In the genomic region with DNA sequence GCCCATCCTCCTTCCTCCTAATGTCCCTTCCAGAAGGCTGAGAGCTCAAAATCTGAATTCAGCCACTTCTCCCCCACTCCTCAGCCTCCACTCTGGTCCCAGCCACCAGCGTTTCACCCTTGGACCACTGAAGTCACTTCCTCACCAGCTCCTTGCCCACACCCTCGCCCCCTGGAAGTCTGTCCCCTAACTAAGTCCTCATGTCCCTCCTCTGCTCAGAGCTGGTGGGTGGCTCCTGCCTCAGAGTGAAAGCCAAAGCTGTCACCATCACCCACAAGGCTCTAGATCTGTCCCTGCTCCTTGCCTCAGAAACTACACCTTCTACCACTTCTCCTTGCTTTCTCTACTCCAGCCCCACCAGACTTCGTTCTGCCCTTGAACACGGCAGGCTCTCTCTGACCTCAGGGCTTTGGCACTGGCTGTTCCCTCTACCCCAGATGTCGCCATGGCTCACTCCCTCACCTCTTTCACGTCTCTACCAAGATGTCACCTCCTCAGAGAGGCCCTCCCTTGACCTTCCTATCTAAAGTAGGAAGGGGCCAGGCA, we compare ENCODE assay signal across 10 cellular contexts. TPM values are rescaled to one million over a fixed set of nuclear protein-coding genes. Genes with fewer than 3 reads are reported as not detected.
DNase-seq lines count a peak whose midpoint lies in the region; ATAC-seq, FAIRE-seq and TF ChIP-seq lines count a peak whose summit lies in the region.
"Had no signal": no experiment of that assay in that cellular context is flagged by ENCODE, and none has a peak within 500 bp of the region (broad histone marks: within the 10 kb centered on the region; RNA-seq: fewer than 3 reads in every experiment).

No MANE protein-coding gene starts in this region.

- no peaks in the 10 kb centered on the region for H3K27me3 ChIP-seq in GM12878 (replicated peaks in 1 of 2; ENCODE audit: control insufficient read depth in 2 of 2, insufficient read depth in 2 of 2, low read length in 1 of 2)

- no peaks in the 10 kb centered on the region for H4K20me1 ChIP-seq in GM12878 (ENCODE audit: control insufficient read depth, insufficient read depth)

- no peaks in the 10 kb centered on the region for H3K9me3 Mint-ChIP-seq in activated CD4-positive, alpha-beta T cell treated with anti-CD3 and anti-CD28 coated beads, Interleukin-2, amount 10 ng/mL, durations not matched to agents 7 days and 5 days
- H3K9me3 Mint-ChIP-seq in IgD-negative memory B cell (no peaks in the 10 kb centered on the region), neural crest cell (no peaks in the 10 kb centered on the region)

- no peak for FAIRE-seq in GM12878 (lab: Jason Lieb, UNC)

- peak overlapping the region; percentile 52 for H3K4me3 Mint-ChIP-seq in activated CD4-positive, alpha-beta T cell treated with anti-CD3 and anti-CD28 coated beads, Interleukin-2, amount 10 ng/mL, durations not matched to agents 7 days and 5 days
- H3K4me3 Mint-ChIP-seq in IgD-negative memory B cell, result peak overlapping the region in 2 of 4 donors; percentile 0 to 22
- H3K4me3 Mint-ChIP-seq in neural crest cell, result peak overlapping the region; percentile 70

- H3K9ac ChIP-seq in GM12878 (ENCODE audit: control insufficient read depth, insufficient read depth, low read length), result no peak overlapping the region

- H3K4me2 ChIP-seq in GM12878 (ENCODE audit: control insufficient read depth, insufficient read depth), result 0 out of 2 replicates have a peak overlapping the region, but pooled peaks have one; percentile 2

- POLR2A ChIA-PET in activated CD4-positive, alpha-beta T cell treated with anti-CD3 and anti-CD28 coated beads, Interleukin-2, amount 10 ng/mL, durations not matched to agents 7 days and 5 days (lab: Charles Lee), result no interaction called here
- POLR2A ChIA-PET in GM12878 (lab: Charles Lee), result interaction anchor here (1.0 kb wide), 1 partner anchor 20 kb away, joined by 3 read pairs; no protein-coding TSS in a partner anchor

- no peak for DNase-seq in activated CD4-positive, alpha-beta T cell treated with anti-CD3 and anti-CD28 coated beads, Interleukin-2, amount 10 ng/mL, durations not matched to agents 7 days and 5 days
- DNase-seq in activated CD4-positive, alpha-beta T cell treated with anti-CD3 and anti-CD28 coated beads for 48 hours, result no peak
- DNase-seq in GM12878 (ENCODE audit: low read depth, low spot score), result no peak
- DNase-seq in neural crest cell (ENCODE audit: low read depth, low spot score), result no peak
- no peak for DNase-seq in EL
- DNase-seq: GOT3, NCI-H2171 treated with DMSO at 0.1 percent for 48 hours had no signal

- TF ChIP-seq EP300 in GM12878 (IDR thresholded peaks at IDR 0.05; ENCODE audit: borderline replicate concordance in 1 of 2, control insufficient read depth in 1 of 2, low read depth in 2 of 2, low read length in 2 of 2), result no peak

- WGBS in GM12878 (ENCODE audit: insufficient coverage, insufficient replicate concordance, low lambda C conversion rate, missing lambda C conversion rate), result 60% methylated on average over 6 of the region's 6 CpGs

- H3K4me1 Mint-ChIP-seq in activated CD4-positive, alpha-beta T cell treated with anti-CD3 and anti-CD28 coated beads, Interleukin-2, amount 10 ng/mL, durations not matched to agents 7 days and 5 days, result peaks cover 63% of the 10 kb centered on the region
- H3K4me1 Mint-ChIP-seq in IgD-negative memory B cell, result peaks cover 28 to 47% (median 45%) of the 10 kb centered on the region in 3 donors
- H3K4me1 Mint-ChIP-seq in neural crest cell, result peaks cover 33% of the 10 kb centered on the region

- no peak for TF ChIP-seq POLR2A in GM12878 (IDR thresholded peaks at IDR 0.05; ENCODE audit: low read depth, low read length)

- BruUV-seq in GM12878 (replicated peaks; lab: Mats Ljungman, UMichigan), result no TSS peak

- H3K79me2 ChIP-seq in GM12878 (ENCODE audit: control insufficient read depth, insufficient read depth, low read length), result peaks cover 16% of the 10 kb centered on the region

- TF ChIP-seq RAD21 in GM12878 (IDR thresholded peaks at IDR 0.05; ENCODE audit: insufficient read depth, low read depth, low read length), result no peak

- CTCF ChIA-PET in activated CD4-positive, alpha-beta T cell treated with anti-CD3 and anti-CD28 coated beads, Interleukin-2, amount 10 ng/mL, durations not matched to agents 7 days and 5 days (lab: Charles Lee), result interaction anchor here (0.8 to 1.4 kb wide), 4 partner anchors 17 to 106 kb away, joined by 3 to 5 read pairs (median 4); no protein-coding TSS in a partner anchor
- CTCF ChIA-PET in GM12878 (lab: Yijun Ruan, JAX), result interaction anchor here (0.6 to 4.9 kb wide), 4 partner anchors 14 to 57 kb away, joined by 3 to 42 read pairs (median 6); partner anchors contain the start of gene PPP1R13L

- no peak overlapping the region for H2AFZ ChIP-seq in GM12878 (ENCODE audit: control insufficient read depth, low read depth, low read length)

- RAD21 ChIA-PET in GM12878 (lab: Charles Lee; ENCODE audit: unreplicated experiment), result interaction anchor here (1.1 to 1.4 kb wide), 2 partner anchors 15 to 46 kb away, joined by 3 to 6 read pairs; partner anchors contain the start of gene FOSB

- H3K27ac ChIP-seq in GM12878 (ENCODE audit: control insufficient read depth, insufficient read depth), result no peak overlapping the region

- no peaks in the 10 kb centered on the region for H3K27me3 Mint-ChIP-seq in activated CD4-positive, alpha-beta T cell treated with anti-CD3 and anti-CD28 coated beads, Interleukin-2, amount 10 ng/mL, durations not matched to agents 7 days and 5 days
- peaks cover 2% of the 10 kb centered on the region for H3K27me3 Mint-ChIP-seq in IgD-negative memory B cell
- H3K27me3 Mint-ChIP-seq in neural crest cell (ENCODE audit: low read depth), result no peaks in the 10 kb centered on the region

- 0 out of 2 replicates have a peak overlapping the region, but pooled peaks have one; percentile 46 for H3K4me3 ChIP-seq in GM12878

- no peaks in the 10 kb centered on the region; a peak in 2 of 4 replicates for H3K36me3 ChIP-seq in GM12878 (ENCODE audit: control insufficient read depth in 2 of 2, insufficient read depth in 2 of 2, low read length in 1 of 2)

- in situ Hi-C loops in GM12878 (cut with MboI), result no loop called here

- TF ChIP-seq CTCF in GM12878 (IDR thresholded peaks at IDR 0.05 in 2 of 3, conservative IDR thresholded peaks at IDR 0.05 in 1 of 3; ENCODE audit: control insufficient read depth in 2 of 3, extremely low read depth in 1 of 3, insufficient read depth in 1 of 3, low read depth in 3 of 3, low read length in 3 of 3) (no peak), neural crest cell (conservative IDR thresholded peaks at IDR 0.05) (no peak)

- ATAC-seq in GM12878 (no peak), GM18517 (IDR thresholded peaks at IDR 0.05; ENCODE audit: unreplicated experiment) (no peak), GM19467 (IDR thresholded peaks at IDR 0.05; ENCODE audit: unreplicated experiment) (no peak)

- SMC1A ChIA-PET in GM12878 (lab: Charles Lee; ENCODE audit: uncharacterized antibody, unreplicated experiment), result interaction anchor here (0.9 to 1.5 kb wide), 2 partner anchors 20 to 57 kb away, joined by 3 read pairs; no protein-coding TSS in a partner anchor

- H3K36me3 Mint-ChIP-seq in activated CD4-positive, alpha-beta T cell treated with anti-CD3 and anti-CD28 coated beads, Interleukin-2, amount 10 ng/mL, durations not matched to agents 7 days and 5 days (ENCODE audit: low read depth), result peaks cover 23% of the 10 kb centered on the region
- peaks cover 7% of the 10 kb centered on the region for H3K36me3 Mint-ChIP-seq in IgD-negative memory B cell
- H3K36me3 Mint-ChIP-seq in neural crest cell (ENCODE audit: low read depth), result no peaks in the 10 kb centered on the region

- H3K27ac Mint-ChIP-seq in activated CD4-positive, alpha-beta T cell treated with anti-CD3 and anti-CD28 coated beads, Interleukin-2, amount 10 ng/mL, durations not matched to agents 7 days and 5 days, result peak overlapping the region; percentile 10
- peak overlapping the region in 2 of 3 donors; percentile 63 to 71 for H3K27ac Mint-ChIP-seq in IgD-negative memory B cell
- peak overlapping the region; percentile 94 for H3K27ac Mint-ChIP-seq in neural crest cell (ENCODE audit: unreplicated experiment)

- intact Hi-C loops in GM12878 (cut with micrococcal nuclease; ENCODE audit: unreplicated experiment), result no loop called here

- peaks cover 38% of the 10 kb centered on the region for H3K4me1 ChIP-seq in GM12878 (ENCODE audit: control insufficient read depth, insufficient read depth, low read length)

- H3K9me3 ChIP-seq in GM12878 (replicated peaks; ENCODE audit: control insufficient read depth, insufficient read depth, low read length), result no peaks in the 10 kb centered on the region

RNA-seq across cellular contexts. Expression of gene ERCC1, which starts 1.7 kb away (rescaled TPM):
- total RNA-seq in activated CD4-positive, alpha-beta T cell treated with anti-CD3 and anti-CD28 coated beads, Interleukin-2, amount 10 ng/mL, durations not matched to agents 7 days and 5 days, result 10 to 100 TPM; 59.9 to 66.1 TPM
- polyA plus RNA-seq in IgD-negative memory B cell (50.2 TPM), GM12878 (2011; rRNA removed) (36.8 and 65.0 TPM in 2 replicates), GM12878 (2014; fragmentation: Illumina TruSeq; extraction: Trizol) (23.1 and 52.0 TPM in 2 replicates), GM12878 (2014; fragmentation: Nextera tagmentation; extraction: Ambion mirVana) (10 to 100 TPM; 14.7 to 36.8 TPM), GM12878 (2014; rRNA removed) (104 and 113 TPM in 2 replicates), GM12878 (2016; fragmentation: Nextera tagmentation; extraction: Ambion mirVana) (10 to 100 TPM; 54.2 to 66.8 TPM)
- total RNA-seq in GM12878 (2013; cell fraction: nucleolus; rRNA removed), result 59.3 and 59.4 TPM in 2 replicates
- total RNA-seq in GM12878 (2014; rRNA removed) (74.7 and 82.6 TPM in 2 replicates), GM12878 (2014; rRNA removed; fragmentation: Illumina TruSeq; extraction: Trizol) (45.4 and 57.2 TPM in 2 replicates), GM12878 (2021) (70.1 and 75.3 TPM in 2 replicates), neural crest cell (111 and 115 TPM in 2 replicates)
- polyA plus RNA-seq in GM12878 (2011; ENCODE audit: low read depth), result 161 TPM
- 105 and 127 TPM in 2 replicates for polyA plus RNA-seq in GM12878 (2011; cell fraction: cytosol; rRNA removed)
- 101 and 105 TPM in 2 replicates for polyA plus RNA-seq in GM12878 (2011; cell fraction: nucleus; rRNA removed)
- 49.9 and 53.1 TPM in 2 replicates for polyA plus RNA-seq in GM12878 (2012)
- polyA minus RNA-seq in GM12878 (2011; rRNA and poly(A)+ RNA removed), result 51.6 and 101 TPM in 2 replicates
- 45.3 and 49.4 TPM in 2 replicates for polyA minus RNA-seq in GM12878 (2011; cell fraction: cytosol; rRNA and poly(A)+ RNA removed)
- 28.0 and 31.4 TPM in 2 replicates for polyA minus RNA-seq in GM12878 (2011; cell fraction: nucleus; rRNA and poly(A)+ RNA removed)

RNA-seq across cellular contexts. Expression of gene POLR1G, which starts 15.6 kb away (rescaled TPM):
- total RNA-seq in activated CD4-positive, alpha-beta T cell treated with anti-CD3 and anti-CD28 coated beads, Interleukin-2, amount 10 ng/mL, durations not matched to agents 7 days and 5 days, result 1 to 10 TPM; 7.0 to 7.4 TPM
- polyA plus RNA-seq in IgD-negative memory B cell (2.2 TPM), GM12878 (2011; rRNA removed) (3.1 and 5.0 TPM in 2 replicates), GM12878 (2014; fragmentation: Illumina TruSeq; extraction: Trizol) (13.3 and 22.1 TPM in 2 replicates), GM12878 (2014; fragmentation: Nextera tagmentation; extraction: Ambion mirVana) (1 to 10 TPM; 2.0 to 5.4 TPM), GM12878 (2014; rRNA removed) (17.4 and 24.4 TPM in 2 replicates), GM12878 (2016; fragmentation: Nextera tagmentation; extraction: Ambion mirVana) (10 to 100 TPM; 23.2 to 24.3 TPM)
- total RNA-seq in GM12878 (2013; cell fraction: nucleolus; rRNA removed), result 2.6 and 3.9 TPM in 2 replicates
- total RNA-seq in GM12878 (2014; rRNA removed) (18.4 and 30.9 TPM in 2 replicates), GM12878 (2014; rRNA removed; fragmentation: Illumina TruSeq; extraction: Trizol) (19.5 and 23.2 TPM in 2 replicates), GM12878 (2021) (18.8 TPM in 2 replicates), neural crest cell (11.7 and 12.8 TPM in 2 replicates)
- 1.3 TPM for polyA plus RNA-seq in GM12878 (2011; ENCODE audit: low read depth)
- polyA plus RNA-seq in GM12878 (2011; cell fraction: cytosol; rRNA removed), result 5.4 and 6.9 TPM in 2 replicates
- 2.1 and 4.8 TPM in 2 replicates for polyA plus RNA-seq in GM12878 (2011; cell fraction: nucleus; rRNA removed)
- 3.3 and 4.2 TPM in 2 replicates for polyA plus RNA-seq in GM12878 (2012)
- polyA minus RNA-seq in GM12878 (2011; rRNA and poly(A)+ RNA removed), result 2.6 and 3.6 TPM in 2 replicates
- 4.0 and 6.8 TPM in 2 replicates for polyA minus RNA-seq in GM12878 (2011; cell fraction: cytosol; rRNA and poly(A)+ RNA removed)
- 1.3 and 3.3 TPM in 2 replicates for polyA minus RNA-seq in GM12878 (2011; cell fraction: nucleus; rRNA and poly(A)+ RNA removed)

RNA-seq across cellular contexts. Expression of gene PPP1R13L, which starts 17.2 kb away (rescaled TPM):
- 10 to 100 TPM; 15.5 to 17.7 TPM for total RNA-seq in activated CD4-positive, alpha-beta T cell treated with anti-CD3 and anti-CD28 coated beads, Interleukin-2, amount 10 ng/mL, durations not matched to agents 7 days and 5 days
- polyA plus RNA-seq in IgD-negative memory B cell (1.6 TPM), GM12878 (2011; rRNA removed) (2.3 and 2.4 TPM in 2 replicates), GM12878 (2014; fragmentation: Illumina TruSeq; extraction: Trizol) (3.0 and 3.3 TPM in 2 replicates), GM12878 (2014; fragmentation: Nextera tagmentation; extraction: Ambion mirVana) (1 to 10 TPM in 1 of 2 experiments, under 1 TPM in 1; 0.40 to 1.9 TPM), GM12878 (2014; rRNA removed) (4.4 and 4.7 TPM in 2 replicates), GM12878 (2016; fragmentation: Nextera tagmentation; extraction: Ambion mirVana) (1 to 10 TPM; 2.4 to 2.6 TPM)
- 34.6 and 46.1 TPM in 2 replicates for total RNA-seq in GM12878 (2013; cell fraction: nucleolus; rRNA removed)
- total RNA-seq in GM12878 (2014; rRNA removed) (1.8 and 2.5 TPM in 2 replicates), GM12878 (2014; rRNA removed; fragmentation: Illumina TruSeq; extraction: Trizol) (1.2 and 1.3 TPM in 2 replicates), GM12878 (2021) (10.0 and 11.0 TPM in 2 replicates), neural crest cell (6.4 and 8.2 TPM in 2 replicates)
- 15.1 TPM for polyA plus RNA-seq in GM12878 (2011; ENCODE audit: low read depth)
- polyA plus RNA-seq in GM12878 (2011; cell fraction: cytosol; rRNA removed), result 3.5 and 3.6 TPM in 2 replicates
- 15.1 and 17.8 TPM in 2 replicates for polyA plus RNA-seq in GM12878 (2011; cell fraction: nucleus; rRNA removed)
- 23.7 and 26.2 TPM in 2 replicates for polyA plus RNA-seq in GM12878 (2012)
- 2.3 and 4.3 TPM in 2 replicates for polyA minus RNA-seq in GM12878 (2011; rRNA and poly(A)+ RNA removed)
- 2.5 and 4.3 TPM in 2 replicates for polyA minus RNA-seq in GM12878 (2011; cell fraction: cytosol; rRNA and poly(A)+ RNA removed)
- 3.1 and 4.4 TPM in 2 replicates for polyA minus RNA-seq in GM12878 (2011; cell fraction: nucleus; rRNA and poly(A)+ RNA removed)

RNA-seq across cellular contexts. Expression of gene FOSB, which starts 45.8 kb away (rescaled TPM):
- total RNA-seq in activated CD4-positive, alpha-beta T cell treated with anti-CD3 and anti-CD28 coated beads, Interleukin-2, amount 10 ng/mL, durations not matched to agents 7 days and 5 days, result 10 to 100 TPM; 36.0 to 43.9 TPM
- 48.1 TPM for polyA plus RNA-seq in IgD-negative memory B cell
- total RNA-seq in GM12878 (2013; cell fraction: nucleolus; rRNA removed), result 2.5 and 2.8 TPM in 2 replicates
- total RNA-seq in GM12878 (2014; rRNA removed), result 0.11 and 0.44 TPM in 2 replicates
- total RNA-seq in GM12878 (2014; rRNA removed; fragmentation: Illumina TruSeq; extraction: Trizol), result 0.14 and 0.31 TPM in 2 replicates
- total RNA-seq in GM12878 (2021), result 0.56 and 0.69 TPM in 2 replicates
- 0.52 TPM for polyA plus RNA-seq in GM12878 (2011; ENCODE audit: low read depth)
- polyA plus RNA-seq in GM12878 (2011; rRNA removed), result 0.13 and 0.20 TPM in 2 replicates
- polyA plus RNA-seq in GM12878 (2011; cell fraction: cytosol; rRNA removed), result 0.25 and 0.34 TPM in 2 replicates
- 1.6 and 1.8 TPM in 2 replicates for polyA plus RNA-seq in GM12878 (2011; cell fraction: nucleus; rRNA removed)
- 0.83 and 1.1 TPM in 2 replicates for polyA plus RNA-seq in GM12878 (2012)
- polyA plus RNA-seq in GM12878 (2014; fragmentation: Illumina TruSeq; extraction: Trizol), result 0.28 and 0.35 TPM in 2 replicates
- under 1 TPM; 0.06 to 0.07 TPM for polyA plus RNA-seq in GM12878 (2014; fragmentation: Nextera tagmentation; extraction: Ambion mirVana)
- polyA plus RNA-seq in GM12878 (2014; rRNA removed), result 0.24 and 0.34 TPM in 2 replicates
- polyA plus RNA-seq in GM12878 (2016; fragmentation: Nextera tagmentation; extraction: Ambion mirVana), result under 1 TPM; 0.29 to 0.45 TPM
- polyA minus RNA-seq in GM12878 (2011; rRNA and poly(A)+ RNA removed), result 1.8 and 2.5 TPM in 2 replicates
- polyA minus RNA-seq in GM12878 (2011; cell fraction: cytosol; rRNA and poly(A)+ RNA removed), result not detected in 2 replicates
- 3.9 and 7.5 TPM in 2 replicates for polyA minus RNA-seq in GM12878 (2011; cell fraction: nucleus; rRNA and poly(A)+ RNA removed)
- total RNA-seq in neural crest cell, result 0.26 and 0.45 TPM in 2 replicates

RNA-seq across cellular contexts. Expression of gene ERCC2, which starts 51.7 kb away (rescaled TPM):
- total RNA-seq in activated CD4-positive, alpha-beta T cell treated with anti-CD3 and anti-CD28 coated beads, Interleukin-2, amount 10 ng/mL, durations not matched to agents 7 days and 5 days, result 10 to 100 TPM; 17.3 to 21.4 TPM
- 6.6 TPM for polyA plus RNA-seq in IgD-negative memory B cell
- 19.5 and 22.8 TPM in 2 replicates for total RNA-seq in GM12878 (2013; cell fraction: nucleolus; rRNA removed)
- total RNA-seq in GM12878 (2014; rRNA removed), result 16.9 and 18.8 TPM in 2 replicates
- 7.5 and 7.7 TPM in 2 replicates for total RNA-seq in GM12878 (2014; rRNA removed; fragmentation: Illumina TruSeq; extraction: Trizol)
- total RNA-seq in GM12878 (2021), result 38.7 and 40.1 TPM in 2 replicates
- 8.8 TPM for polyA plus RNA-seq in GM12878 (2011; ENCODE audit: low read depth)
- 7.4 and 27.2 TPM in 2 replicates for polyA plus RNA-seq in GM12878 (2011; rRNA removed)
- polyA plus RNA-seq in GM12878 (2011; cell fraction: cytosol; rRNA removed), result 16.8 and 18.1 TPM in 2 replicates
- polyA plus RNA-seq in GM12878 (2011; cell fraction: nucleus; rRNA removed), result 73.9 and 87.0 TPM in 2 replicates
- 25.0 and 25.7 TPM in 2 replicates for polyA plus RNA-seq in GM12878 (2012)
- 7.6 and 20.5 TPM in 2 replicates for polyA plus RNA-seq in GM12878 (2014; fragmentation: Illumina TruSeq; extraction: Trizol)
- polyA plus RNA-seq in GM12878 (2014; fragmentation: Nextera tagmentation; extraction: Ambion mirVana), result 1 to 10 TPM; 1.3 to 2.4 TPM
- polyA plus RNA-seq in GM12878 (2014; rRNA removed), result 20.6 and 24.9 TPM in 2 replicates
- polyA plus RNA-seq in GM12878 (2016; fragmentation: Nextera tagmentation; extraction: Ambion mirVana), result 10 to 100 TPM in 1 of 2 experiments, 1 to 10 TPM in 1; 9.8 to 12.5 TPM
- polyA minus RNA-seq in GM12878 (2011; rRNA and poly(A)+ RNA removed), result 25.1 and 39.2 TPM in 2 replicates
- 9.8 and 10.8 TPM in 2 replicates for polyA minus RNA-seq in GM12878 (2011; cell fraction: cytosol; rRNA and poly(A)+ RNA removed)
- polyA minus RNA-seq in GM12878 (2011; cell fraction: nucleus; rRNA and poly(A)+ RNA removed), result 16.8 and 27.8 TPM in 2 replicates
- 67.3 and 71.3 TPM in 2 replicates for total RNA-seq in neural crest cell

Comparison
In these comparisons a context has a peak if more than half of its experiments do, and no peak if none do; other contexts are left out.
1. H3K27ac Mint-ChIP-seq: peak in every context shown above with its lines; median percentile 94 in neural crest cell; 67 in IgD-negative memory B cell; 10 in activated CD4-positive, alpha-beta T cell treated with anti-CD3 and anti-CD28 coated beads, Interleukin-2, amount 10 ng/mL, durations not matched to agents 7 days and 5 days.